In genomic region chr9:123036886-123037540, GRCh38 we compare ENCODE assay signal across 1 cellular context.
TF ChIP-seq lines count a peak whose summit lies in the region.

No MANE protein-coding gene starts in this region.

TF ChIP-seq in IMR-90, 13 proteins besides CTCF, POLR2A, EP300 and RAD21:
- TF ChIP-seq FOS (IDR thresholded peaks at IDR 0.05; ENCODE audit: low read depth, low read length) (no peak), RFX5 (IDR thresholded peaks at IDR 0.05; ENCODE audit: low read depth, low read length) (no peak), NFE2L2 (IDR thresholded peaks at IDR 0.05; ENCODE audit: low read depth, low read length) (no peak), RCOR1 (IDR thresholded peaks at IDR 0.05; ENCODE audit: insufficient replicate concordance, low read length) (no peak), MAFK (IDR thresholded peaks at IDR 0.05; ENCODE audit: low read depth, low read length) (no peak)
